ENCODE assay signal across 11 cellular contexts in genomic region chr17:73150622-73151300, GRCh38. TPM values are rescaled to one million over a fixed set of nuclear protein-coding genes. Genes with fewer than 3 reads are reported as not detected.
DNase-seq lines count a peak whose midpoint lies in the region; ATAC-seq, FAIRE-seq and TF ChIP-seq lines count a peak whose summit lies in the region.
"Not testable (repeated sequence)": the region's sequence is repeated elsewhere in the genome, so short reads cannot be mapped to it uniquely, and the experiment has no call there.
"Had no signal": no experiment of that assay in that cellular context is flagged by ENCODE, and none has a peak within 500 bp of the region (broad histone marks: within the 10 kb centered on the region; RNA-seq: fewer than 3 reads in every experiment).

No MANE protein-coding gene starts in this region.

- SMC1A ChIA-PET in GM12878 (lab: Charles Lee; ENCODE audit: uncharacterized antibody, unreplicated experiment), result interaction anchor here (2.3 kb wide), 1 partner anchor 165 kb away, joined by 8 read pairs; no protein-coding TSS in a partner anchor

- not testable (repeated sequence) for H3K27me3 Mint-ChIP-seq in activated T-helper 17 cell treated with anti-CD3 and anti-CD28 coated beads, Interleukin-2, amount 50 U/mL, for 72 hours
- H3K27me3 Mint-ChIP-seq in nephron progenitor cell (ENCODE audit: low read depth, poor library complexity), result peaks cover 13% of the 10 kb centered on the region

- peak overlapping the region; percentile 76 for H3K4me3 Mint-ChIP-seq in activated T-helper 17 cell treated with anti-CD3 and anti-CD28 coated beads, Interleukin-2, amount 50 U/mL, for 72 hours
- not testable (repeated sequence) for H3K4me3 Mint-ChIP-seq in nephron progenitor cell

- not testable (repeated sequence) for H3K4me2 ChIP-seq in SU-DHL-6 (ENCODE audit: low read depth, low read length, poor library complexity, severe bottlenecking); GM12878 (ENCODE audit: control insufficient read depth, insufficient read depth)

- H3K4me1 ChIP-seq in GM12878 (ENCODE audit: control insufficient read depth, insufficient read depth, low read length), result peaks cover 21% of the 10 kb centered on the region

- DNase-seq in GM06990 (ENCODE audit: extremely low read depth, insufficient read length); HTR-8/SVneo (ENCODE audit: insufficient read length, low spot score); GM12878 (ENCODE audit: low read depth, low spot score); nephron progenitor cell; urothelium cell line (ENCODE audit: low spot score): not testable (repeated sequence)

- not testable (repeated sequence) for H3K9me3 Mint-ChIP-seq in activated T-helper 17 cell treated with anti-CD3 and anti-CD28 coated beads, Interleukin-2, amount 50 U/mL, for 72 hours
- H3K9me3 Mint-ChIP-seq in nephron progenitor cell, result peaks cover 42% of the 10 kb centered on the region

- peak overlapping the region; percentile 53 for H3K27ac Mint-ChIP-seq in activated T-helper 17 cell treated with anti-CD3 and anti-CD28 coated beads, Interleukin-2, amount 50 U/mL, for 72 hours
- H3K27ac Mint-ChIP-seq in nephron progenitor cell, result peak overlapping the region; percentile 18

- not testable (repeated sequence) for H3K9ac ChIP-seq in SU-DHL-6 (ENCODE audit: low read length); GM12878 (ENCODE audit: control insufficient read depth, insufficient read depth, low read length)

- H3K27me3 ChIP-seq in GM06990 (replicated peaks; ENCODE audit: control insufficient read depth, insufficient read depth, low read length); SU-DHL-6 (ENCODE audit: low read length); GM12878 (replicated peaks in 1 of 2; ENCODE audit: control insufficient read depth in 2 of 2, insufficient read depth in 2 of 2, low read length in 1 of 2): not testable (repeated sequence)

- not testable (repeated sequence) for H3K9me2 ChIP-seq in SU-DHL-6 (replicated peaks; ENCODE audit: insufficient read depth, low read length)

- H3K36me3 ChIP-seq in GM06990 (ENCODE audit: control insufficient read depth, insufficient read depth, low read length); SU-DHL-6 (ENCODE audit: low read length); GM12878 (ENCODE audit: control insufficient read depth in 2 of 2, insufficient read depth in 2 of 2, low read length in 1 of 2): not testable (repeated sequence)

- peaks cover 16% of the 10 kb centered on the region for H3F3A ChIP-seq in SU-DHL-6 (ENCODE audit: insufficient read depth)

- not testable (repeated sequence) for H2AFZ ChIP-seq in SU-DHL-6 (ENCODE audit: low read depth, low read length, severe bottlenecking)
- peak overlapping the region; percentile 24 for H2AFZ ChIP-seq in GM12878 (ENCODE audit: control insufficient read depth, low read depth, low read length)

- POLR2A ChIA-PET in GM12878 (lab: Charles Lee), result interaction anchor here (1.1 kb wide), 1 partner anchor 22 kb away, joined by 7 read pairs; no protein-coding TSS in a partner anchor

- TF ChIP-seq EP300 in GM12878 (IDR thresholded peaks at IDR 0.05; ENCODE audit: borderline replicate concordance in 1 of 2, control insufficient read depth in 1 of 2, low read depth in 2 of 2, low read length in 2 of 2), result not testable (repeated sequence)

- not testable (repeated sequence) for H3K79me2 ChIP-seq in SU-DHL-6 (ENCODE audit: insufficient read depth, low read length); GM12878 (ENCODE audit: control insufficient read depth, insufficient read depth, low read length)

- TF ChIP-seq RAD21 in GM12878 (IDR thresholded peaks at IDR 0.05; ENCODE audit: insufficient read depth, low read depth, low read length), result not testable (repeated sequence)

- RAD21 ChIA-PET in GM12878 (lab: Charles Lee; ENCODE audit: unreplicated experiment), result interaction anchor here (0.6 to 1.0 kb wide), 2 partner anchors 16 to 165 kb away, joined by 3 to 4 read pairs; no protein-coding TSS in a partner anchor

- H3K4me3 ChIP-seq in GM06990 (replicated peaks; ENCODE audit: low read depth, low read length) (peak overlapping the region; percentile 18), GM12878 (0 out of 2 replicates have a peak overlapping the region, but pooled peaks have one; percentile 2)
- not testable (repeated sequence) for H3K4me3 ChIP-seq in SU-DHL-6 (ENCODE audit: insufficient read depth, low read length, poor library complexity, severe bottlenecking)

- not testable (repeated sequence) for H3K36me3 Mint-ChIP-seq in activated T-helper 17 cell treated with anti-CD3 and anti-CD28 coated beads, Interleukin-2, amount 50 U/mL, for 72 hours (ENCODE audit: low read depth); nephron progenitor cell (ENCODE audit: low read depth)

- BruUV-seq in GM12878 (replicated peaks; lab: Mats Ljungman, UMichigan), result not testable (repeated sequence)

- CTCF ChIA-PET in GM12878 (lab: Yijun Ruan, JAX), result interaction anchor here (1.0 to 1.6 kb wide), 2 partner anchors 165 to 166 kb away, joined by 3 to 4 read pairs; no protein-coding TSS in a partner anchor

- intact Hi-C loops in GM12878 (cut with micrococcal nuclease; ENCODE audit: unreplicated experiment), result not testable (repeated sequence)

- WGBS in GM12878 (ENCODE audit: insufficient coverage, insufficient replicate concordance, low lambda C conversion rate, missing lambda C conversion rate), result 26% methylated on average over 14 of the region's 14 CpGs

- peak; percentile 61 for ATAC-seq in activated T-helper 17 cell treated with anti-CD3 and anti-CD28 coated beads, Interleukin-2, amount 50 U/mL, for 72 hours (replicated peaks)
- not testable (repeated sequence) for ATAC-seq in GM12878

- in situ Hi-C loops in GM12878 (cut with MboI), result loop anchor here (10.0 kb wide), 1 partner anchor 586 kb away; no protein-coding TSS in a partner anchor

- H3K27ac ChIP-seq in SU-DHL-6 (ENCODE audit: low read depth, low read length), result peak overlapping the region; percentile 80; the same call in 1 of the 2 replicates
- not testable (repeated sequence) for H3K27ac ChIP-seq in GM12878 (ENCODE audit: control insufficient read depth, insufficient read depth)

- FAIRE-seq in HTR-8/SVneo (lab: Jason Lieb, UNC) (peak; percentile 48), urothelium cell line (lab: Jason Lieb, UNC) (peak; percentile 58)
- not testable (repeated sequence) for FAIRE-seq in GM12878 (lab: Jason Lieb, UNC)

- peaks cover 17% of the 10 kb centered on the region for H3K4me1 Mint-ChIP-seq in activated T-helper 17 cell treated with anti-CD3 and anti-CD28 coated beads, Interleukin-2, amount 50 U/mL, for 72 hours
- peaks cover 23% of the 10 kb centered on the region for H3K4me1 Mint-ChIP-seq in nephron progenitor cell

- not testable (repeated sequence) for TF ChIP-seq CTCF in GM06990 (IDR thresholded peaks at IDR 0.05; ENCODE audit: insufficient read depth, low read length, poor library complexity, severe bottlenecking); SU-DHL-6 (IDR thresholded peaks at IDR 0.05; ENCODE audit: insufficient read depth, low read length, poor library complexity, severe bottlenecking); GM12878 (IDR thresholded peaks at IDR 0.05 in 2 of 3, conservative IDR thresholded peaks at IDR 0.05 in 1 of 3; ENCODE audit: control insufficient read depth in 2 of 3, extremely low read depth in 1 of 3, insufficient read depth in 1 of 3, low read depth in 3 of 3, low read length in 3 of 3); nephron progenitor cell (IDR thresholded peaks at IDR 0.05)

- not testable (repeated sequence) for H3K9me3 ChIP-seq in SU-DHL-6 (ENCODE audit: insufficient read depth, low read length); GM12878 (replicated peaks; ENCODE audit: control insufficient read depth, insufficient read depth, low read length)

- not testable (repeated sequence) for TF ChIP-seq POLR2A in GM12878 (IDR thresholded peaks at IDR 0.05; ENCODE audit: low read depth, low read length)

- H4K20me1 ChIP-seq in SU-DHL-6 (ENCODE audit: low read depth, low read length); GM12878 (ENCODE audit: control insufficient read depth, insufficient read depth): not testable (repeated sequence)

RNA-seq across cellular contexts. Expression of gene SSTR2, which starts 14.0 kb away (rescaled TPM):
- total RNA-seq in activated T-helper 17 cell treated with anti-CD3 and anti-CD28 coated beads, Interleukin-2, amount 50 U/mL, for 72 hours, result under 1 TPM; 0.04 to 0.90 TPM
- total RNA-seq in GM12878 (2013; cell fraction: nucleolus; rRNA removed), result 17.7 and 19.0 TPM in 2 replicates
- total RNA-seq in GM12878 (2014; rRNA removed) (1.9 and 2.2 TPM in 2 replicates), GM12878 (2014; rRNA removed; fragmentation: Illumina TruSeq; extraction: Trizol) (1.7 and 2.0 TPM in 2 replicates), GM12878 (2021) (2.3 TPM in 2 replicates)
- 0.47 TPM for polyA plus RNA-seq in GM12878 (2011; ENCODE audit: low read depth)
- polyA plus RNA-seq in GM12878 (2011; rRNA removed) (12.5 and 14.2 TPM in 2 replicates), GM12878 (2014; fragmentation: Illumina TruSeq; extraction: Trizol) (1.7 TPM in 2 replicates), GM12878 (2014; fragmentation: Nextera tagmentation; extraction: Ambion mirVana) (under 1 TPM; 0.47 to 0.69 TPM), GM12878 (2014; rRNA removed) (1.5 and 1.6 TPM in 2 replicates), GM12878 (2016; fragmentation: Nextera tagmentation; extraction: Ambion mirVana) (1 to 10 TPM; 1.2 to 1.6 TPM)
- 10.7 and 11.8 TPM in 2 replicates for polyA plus RNA-seq in GM12878 (2011; cell fraction: cytosol; rRNA removed)
- 8.3 and 11.2 TPM in 2 replicates for polyA plus RNA-seq in GM12878 (2011; cell fraction: nucleus; rRNA removed)
- polyA plus RNA-seq in GM12878 (2012), result 0.54 and 0.97 TPM in 2 replicates
- 26.0 and 31.7 TPM in 2 replicates for polyA minus RNA-seq in GM12878 (2011; rRNA and poly(A)+ RNA removed)
- 4.1 and 4.9 TPM in 2 replicates for polyA minus RNA-seq in GM12878 (2011; cell fraction: cytosol; rRNA and poly(A)+ RNA removed)
- 7.4 and 8.3 TPM in 2 replicates for polyA minus RNA-seq in GM12878 (2011; cell fraction: nucleus; rRNA and poly(A)+ RNA removed)
- total RNA-seq: CD4-positive, alpha-beta memory T cell had no signal
- polyA plus RNA-seq: BJ; CD14-positive monocyte; CD4-positive, alpha-beta memory T cell; IgD-negative memory B cell had no signal

RNA-seq across cellular contexts. Expression of gene COG1, which starts 42.1 kb away (rescaled TPM):
- 10 to 100 TPM; 22.5 to 27.3 TPM for total RNA-seq in activated T-helper 17 cell treated with anti-CD3 and anti-CD28 coated beads, Interleukin-2, amount 50 U/mL, for 72 hours
- total RNA-seq in GM12878 (2013; cell fraction: nucleolus; rRNA removed), result 42.8 and 47.0 TPM in 2 replicates
- total RNA-seq in GM12878 (2014; rRNA removed) (16.7 and 23.9 TPM in 2 replicates), GM12878 (2014; rRNA removed; fragmentation: Illumina TruSeq; extraction: Trizol) (13.4 and 16.0 TPM in 2 replicates), GM12878 (2021) (20.7 and 24.1 TPM in 2 replicates)
- polyA plus RNA-seq in GM12878 (2011; ENCODE audit: low read depth), result 10.9 TPM
- polyA plus RNA-seq in GM12878 (2011; rRNA removed) (11.9 and 21.1 TPM in 2 replicates), GM12878 (2014; fragmentation: Illumina TruSeq; extraction: Trizol) (19.5 and 25.8 TPM in 2 replicates), GM12878 (2014; fragmentation: Nextera tagmentation; extraction: Ambion mirVana) (10 to 100 TPM; 10.5 to 11.4 TPM), GM12878 (2014; rRNA removed) (13.8 and 14.4 TPM in 2 replicates), GM12878 (2016; fragmentation: Nextera tagmentation; extraction: Ambion mirVana) (10 to 100 TPM; 19.6 to 20.8 TPM)
- 15.1 and 18.4 TPM in 2 replicates for polyA plus RNA-seq in GM12878 (2011; cell fraction: cytosol; rRNA removed)
- 43.8 and 51.2 TPM in 2 replicates for polyA plus RNA-seq in GM12878 (2011; cell fraction: nucleus; rRNA removed)
- polyA plus RNA-seq in GM12878 (2012), result 18.6 and 23.9 TPM in 2 replicates
- polyA minus RNA-seq in GM12878 (2011; rRNA and poly(A)+ RNA removed), result 21.4 and 26.0 TPM in 2 replicates
- 9.5 and 11.2 TPM in 2 replicates for polyA minus RNA-seq in GM12878 (2011; cell fraction: cytosol; rRNA and poly(A)+ RNA removed)
- polyA minus RNA-seq in GM12878 (2011; cell fraction: nucleus; rRNA and poly(A)+ RNA removed), result 19.2 and 29.9 TPM in 2 replicates

RNA-seq across cellular contexts. Expression of gene SLC39A11, which starts 58.3 kb away (rescaled TPM):
- 10 to 100 TPM; 13.1 to 19.0 TPM for total RNA-seq in activated T-helper 17 cell treated with anti-CD3 and anti-CD28 coated beads, Interleukin-2, amount 50 U/mL, for 72 hours
- total RNA-seq in GM12878 (2013; cell fraction: nucleolus; rRNA removed), result 72.4 and 88.7 TPM in 2 replicates
- total RNA-seq in GM12878 (2014; rRNA removed) (14.1 and 14.2 TPM in 2 replicates), GM12878 (2014; rRNA removed; fragmentation: Illumina TruSeq; extraction: Trizol) (13.9 and 15.2 TPM in 2 replicates), GM12878 (2021) (22.1 and 23.8 TPM in 2 replicates)
- 9.2 TPM for polyA plus RNA-seq in GM12878 (2011; ENCODE audit: low read depth)
- polyA plus RNA-seq in GM12878 (2011; rRNA removed) (12.3 and 13.6 TPM in 2 replicates), GM12878 (2014; fragmentation: Illumina TruSeq; extraction: Trizol) (8.2 and 10.9 TPM in 2 replicates), GM12878 (2014; fragmentation: Nextera tagmentation; extraction: Ambion mirVana) (10 to 100 TPM in 1 of 2 experiments, 1 to 10 TPM in 1; 8.6 to 11.7 TPM), GM12878 (2014; rRNA removed) (10.6 and 16.6 TPM in 2 replicates), GM12878 (2016; fragmentation: Nextera tagmentation; extraction: Ambion mirVana) (10 to 100 TPM; 16.3 to 18.6 TPM)
- 15.3 and 17.4 TPM in 2 replicates for polyA plus RNA-seq in GM12878 (2011; cell fraction: cytosol; rRNA removed)
- 11.4 and 19.5 TPM in 2 replicates for polyA plus RNA-seq in GM12878 (2011; cell fraction: nucleus; rRNA removed)
- 8.4 and 11.3 TPM in 2 replicates for polyA plus RNA-seq in GM12878 (2012)
- 35.9 and 58.5 TPM in 2 replicates for polyA minus RNA-seq in GM12878 (2011; rRNA and poly(A)+ RNA removed)
- 5.3 and 9.4 TPM in 2 replicates for polyA minus RNA-seq in GM12878 (2011; cell fraction: cytosol; rRNA and poly(A)+ RNA removed)
- polyA minus RNA-seq in GM12878 (2011; cell fraction: nucleus; rRNA and poly(A)+ RNA removed), result 27.7 and 63.9 TPM in 2 replicates
